Comparison of ENCODE assay signal across 32 cellular contexts in the genomic region with DNA sequence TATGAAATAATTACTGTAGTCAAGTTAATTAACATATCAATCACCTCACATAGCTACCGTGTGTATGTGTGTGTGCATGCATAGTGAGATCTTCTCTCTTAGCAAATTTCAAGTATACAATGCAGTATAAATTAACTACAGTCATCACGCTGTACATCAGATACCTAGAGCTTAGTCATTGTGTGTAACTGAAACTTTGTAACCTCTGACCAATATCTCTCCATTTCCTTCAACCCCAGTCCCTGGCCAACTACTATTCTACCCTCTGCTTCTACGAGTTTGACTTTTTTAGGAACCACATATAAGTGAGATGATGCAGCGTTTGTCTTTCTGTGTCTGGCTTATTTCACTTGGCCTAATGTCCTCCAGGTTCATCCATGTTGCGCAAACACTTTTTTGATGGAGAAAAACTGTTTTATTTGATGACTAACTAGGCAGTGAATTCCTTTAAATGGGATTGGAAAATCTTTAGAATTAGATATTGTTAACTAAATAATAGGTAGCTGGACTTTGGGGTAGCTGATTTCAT.
"Had no signal": no experiment of that assay in that cellular context is flagged by ENCODE, and none has a peak within 500 bp of the region (broad histone marks: within the 10 kb centered on the region; RNA-seq: fewer than 3 reads in every experiment).

No MANE protein-coding gene starts in this region.

- H3K4me3 ChIP-seq: SJCRH30, SK-N-MC had no signal

- ATAC-seq: activated CD4-positive, alpha-beta T cell treated with anti-CD3 and anti-CD28 coated beads for 36 hours; activated CD4-positive, CD25-positive, alpha-beta regulatory T cell treated with anti-CD3 and anti-CD28 coated beads, Interleukin-2, amount 50 U/mL, for 24 hours; activated CD8-positive, alpha-beta T cell treated with anti-CD3 and anti-CD28 coated beads, Interleukin-2, amount 10 ng/mL, durations not matched to agents 7 days and 5 days; activated naive CD8-positive, alpha-beta T cell treated with anti-CD3 and anti-CD28 coated beads, Interleukin-2, amount 50 U/mL, for 24 hours; activated T-cell treated with anti-CD3 and anti-CD28 coated beads, Interleukin-2, amount 50 U/mL, for 4 hours; WTC11 had no signal

- H3K27me3 Mint-ChIP-seq: activated CD4-positive, alpha-beta T cell treated with anti-CD3 and anti-CD28 coated beads, Interleukin-2, amount 10 ng/mL, durations not matched to agents 7 days and 5 days; activated naive CD4-positive, alpha-beta T cell treated with anti-CD3 and anti-CD28 coated beads, Interleukin-2, amount 10 ng/mL, durations not matched to agents 7 days and 5 days; activated naive CD8-positive, alpha-beta T cell treated with anti-CD3 and anti-CD28 coated beads, Interleukin-2, amount 50 U/mL, for 24 hours had no signal

- FAIRE-seq: bronchial epithelial cell had no signal

- DNase-seq: activated CD4-positive, alpha-beta T cell treated with anti-CD3 and anti-CD28 coated beads for 36 hours; activated CD4-positive, alpha-beta T cell treated with anti-CD3 and anti-CD28 coated beads, Interleukin-2, amount 10 ng/mL, durations not matched to agents 7 days and 5 days; activated CD4-positive, alpha-beta T cell treated with anti-CD3 and anti-CD28 coated beads, Interleukin-2, amount 50 U/mL, for 48 hours; activated CD8-positive, alpha-beta T cell treated with anti-CD3 and anti-CD28 coated beads, Interleukin-2, amount 10 ng/mL, durations not matched to agents 7 days and 5 days; activated effector memory CD4-positive, alpha-beta T cell treated with Interleukin-2 at 50 U/mL for 16 hours; activated naive CD4-positive, alpha-beta T cell treated with anti-CD3 and anti-CD28 coated beads, Interleukin-2, amount 10 ng/mL, durations not matched to agents 7 days and 5 days; activated naive CD8-positive, alpha-beta T cell treated with anti-CD3 and anti-CD28 coated beads, Interleukin-2, amount 50 U/mL, for 24 hours; activated T-cell treated with anti-CD3 and anti-CD28 coated beads for 4 hours; activated T-cell treated with anti-CD3 and anti-CD28 coated beads, Interleukin-2, amount 50 U/mL, for 4 hours; anterior cingulate cortex; cerebellar nuclear complex; Karpas-422; KBM-7; MM.1S; MV-4-11; NCI-H1092; NCI-H1436 treated with DMSO at 0.1 percent for 48 hours; NCI-H1694 treated with DMSO at 0.1 percent for 48 hours; NCI-H2029; NCI-H345; NCI-H526; NCI-H748 treated with DMSO at 0.1 percent for 48 hours; SHP77; SJCRH30; T1000 had no signal

- H3K4me1 Mint-ChIP-seq: activated CD4-positive, alpha-beta T cell treated with anti-CD3 and anti-CD28 coated beads for 36 hours; activated CD4-positive, alpha-beta T cell treated with anti-CD3 and anti-CD28 coated beads, Interleukin-2, amount 10 ng/mL, durations not matched to agents 7 days and 5 days; activated naive CD4-positive, alpha-beta T cell treated with anti-CD3 and anti-CD28 coated beads, Interleukin-2, amount 10 ng/mL, durations not matched to agents 7 days and 5 days; activated naive CD8-positive, alpha-beta T cell treated with anti-CD3 and anti-CD28 coated beads, Interleukin-2, amount 50 U/mL, for 24 hours; brain had no signal

- H3K27ac ChIP-seq: SJCRH30, SK-N-MC had no signal

- H3K4me1 ChIP-seq: SJCRH30 had no signal

- H3K4me3 Mint-ChIP-seq: activated CD4-positive, alpha-beta T cell treated with anti-CD3 and anti-CD28 coated beads for 36 hours; activated CD4-positive, alpha-beta T cell treated with anti-CD3 and anti-CD28 coated beads, Interleukin-2, amount 10 ng/mL, durations not matched to agents 7 days and 5 days; activated CD8-positive, alpha-beta T cell treated with anti-CD3 and anti-CD28 coated beads, Interleukin-2, amount 10 ng/mL, durations not matched to agents 7 days and 5 days; activated naive CD4-positive, alpha-beta T cell treated with anti-CD3 and anti-CD28 coated beads, Interleukin-2, amount 10 ng/mL, durations not matched to agents 7 days and 5 days; activated naive CD8-positive, alpha-beta T cell; activated naive CD8-positive, alpha-beta T cell treated with anti-CD3 and anti-CD28 coated beads, Interleukin-2, amount 50 U/mL, for 24 hours; activated T-cell treated with anti-CD3 and anti-CD28 coated beads, Interleukin-2, amount 50 U/mL, for 4 hours; activated T-helper 1 cell treated with anti-CD3 and anti-CD28 coated beads, Interleukin-12 subunit alpha, Interleukin-12 subunit beta, Interleukin-2, Interleukin-4 antibody, amounts not matched to agents 30 ng/mL and 10 ng/mL and 1 ng/mL, durations not matched to agents 14 hours and 24 hours and 36 hours; brain; WTC11 had no signal

- H3K27me3 ChIP-seq: SJCRH30 had no signal

- H3K9me3 ChIP-seq: SJCRH30 had no signal

- H3K27ac Mint-ChIP-seq: activated CD4-positive, alpha-beta T cell treated with anti-CD3 and anti-CD28 coated beads for 36 hours; activated CD4-positive, alpha-beta T cell treated with anti-CD3 and anti-CD28 coated beads, Interleukin-2, amount 10 ng/mL, durations not matched to agents 7 days and 5 days; activated CD8-positive, alpha-beta T cell treated with anti-CD3 and anti-CD28 coated beads, Interleukin-2, amount 10 ng/mL, durations not matched to agents 7 days and 5 days; activated naive CD4-positive, alpha-beta T cell treated with anti-CD3 and anti-CD28 coated beads, Interleukin-2, amount 10 ng/mL, durations not matched to agents 7 days and 5 days; activated naive CD8-positive, alpha-beta T cell; activated naive CD8-positive, alpha-beta T cell treated with anti-CD3 and anti-CD28 coated beads, Interleukin-2, amount 50 U/mL, for 24 hours; activated T-helper 1 cell treated with anti-CD3 and anti-CD28 coated beads, Interleukin-12 subunit alpha, Interleukin-12 subunit beta, Interleukin-2, Interleukin-4 antibody, amounts not matched to agents 30 ng/mL and 10 ng/mL and 1 ng/mL, durations not matched to agents 14 hours and 24 hours and 36 hours; brain had no signal

- H3K9me3 Mint-ChIP-seq: activated CD4-positive, alpha-beta T cell treated with anti-CD3 and anti-CD28 coated beads, Interleukin-2, amount 10 ng/mL, durations not matched to agents 7 days and 5 days; activated naive CD4-positive, alpha-beta T cell treated with anti-CD3 and anti-CD28 coated beads, Interleukin-2, amount 10 ng/mL, durations not matched to agents 7 days and 5 days; activated naive CD8-positive, alpha-beta T cell treated with anti-CD3 and anti-CD28 coated beads, Interleukin-2, amount 50 U/mL, for 24 hours; activated T-cell treated with anti-CD3 and anti-CD28 coated beads, Interleukin-2, amount 50 U/mL, for 4 hours; activated T-helper 1 cell treated with anti-CD3 and anti-CD28 coated beads, Interleukin-12 subunit alpha, Interleukin-12 subunit beta, Interleukin-2, Interleukin-4 antibody, amounts not matched to agents 30 ng/mL and 10 ng/mL and 1 ng/mL, durations not matched to agents 14 hours and 24 hours and 36 hours; brain; WTC11 had no signal

- H3K36me3 ChIP-seq: SJCRH30 had no signal

- H3K36me3 Mint-ChIP-seq: activated naive CD4-positive, alpha-beta T cell treated with anti-CD3 and anti-CD28 coated beads, Interleukin-2, amount 10 ng/mL, durations not matched to agents 7 days and 5 days; activated naive CD8-positive, alpha-beta T cell; brain; WTC11 had no signal
